11 cellular contexts compared by ENCODE assay signal in genomic region chr5:81187885-81188284, GRCh38. TPM values are rescaled to one million over a fixed set of nuclear protein-coding genes. Genes with fewer than 3 reads are reported as not detected.
DNase-seq lines count a peak whose midpoint lies in the region; ATAC-seq, FAIRE-seq and TF ChIP-seq lines count a peak whose summit lies in the region.
"Had no signal": no experiment of that assay in that cellular context is flagged by ENCODE, and none has a peak within 500 bp of the region (broad histone marks: within the 10 kb centered on the region; RNA-seq: fewer than 3 reads in every experiment).

No MANE protein-coding gene starts in this region.

- in situ Hi-C loops in K562 (cut with MboI) = loop anchor here (25.0 kb wide), 1 partner anchor 1076 kb away; no protein-coding TSS in a partner anchor

- peaks cover 6% of the 10 kb centered on the region; the same call in 1 of the 2 replicates for H3K4me1 ChIP-seq in MM.1S (ENCODE audit: low read length)
- no peaks in the 10 kb centered on the region for H3K4me1 ChIP-seq in K562 (replicated peaks in 1 of 2; ENCODE audit: control insufficient read depth in 2 of 2, insufficient read depth in 2 of 2, low read length in 2 of 2)
- peaks cover 0 to 3% of the 10 kb centered on the region in 2 donors for H3K4me1 ChIP-seq in thyroid gland

- CTCF ChIA-PET in K562 (lab: Yijun Ruan, JAX; ENCODE audit: low intra/inter-chr PET ratio) = no interaction called here

- intact Hi-C loops in K562 (cut with micrococcal nuclease) = no loop called here
- intact Hi-C loops in thyroid gland (cut with DNase I) = no loop called here

- peaks cover 24% of the 10 kb centered on the region for H3K4me1 Mint-ChIP-seq in activated naive CD8-positive, alpha-beta T cell treated with anti-CD3 and anti-CD28 coated beads, Interleukin-2, amount 10 ng/mL, durations not matched to agents 7 days and 5 days
- H3K4me1 Mint-ChIP-seq in activated naive CD8-positive, alpha-beta T cell treated with anti-CD3 and anti-CD28 coated beads, Interleukin-2, amount 50 U/mL, for 24 hours = peaks cover 6% of the 10 kb centered on the region

- POLR2A ChIA-PET in activated naive CD8-positive, alpha-beta T cell treated with anti-CD3 and anti-CD28 coated beads, Interleukin-2, amount 10 ng/mL, durations not matched to agents 7 days and 5 days (lab: Charles Lee) = no interaction called here
- POLR2A ChIA-PET in K562 (lab: Yijun Ruan, JAX) = no interaction called here

- TF ChIP-seq EP300 in K562 (IDR thresholded peaks at IDR 0.05; ENCODE audit: low read length) = no peak

- H3K27ac Mint-ChIP-seq in activated naive CD8-positive, alpha-beta T cell treated with anti-CD3 and anti-CD28 coated beads, Interleukin-2, amount 10 ng/mL, durations not matched to agents 7 days and 5 days = peak overlapping the region; percentile 88
- H3K27ac Mint-ChIP-seq in activated naive CD8-positive, alpha-beta T cell treated with anti-CD3 and anti-CD28 coated beads, Interleukin-2, amount 50 U/mL, for 24 hours = no peak overlapping the region

- H4K20me1 ChIP-seq in MM.1S (ENCODE audit: insufficient read depth, low read length) (no peaks in the 10 kb centered on the region), K562 (replicated peaks; ENCODE audit: control insufficient read depth, insufficient read depth, low read length) (no peaks in the 10 kb centered on the region)

- 1% methylated on average over 6 of the region's 6 CpGs for WGBS in K562 (ENCODE audit: insufficient coverage, low coverage, missing lambda C conversion rate)
- 28 to 29% methylated on average over 6 of the region's 6 CpGs for WGBS in thyroid gland, 2 donors

- no peaks in the 10 kb centered on the region for H3K9me1 ChIP-seq in K562 (ENCODE audit: control insufficient read depth, insufficient read depth, low read length)

- H3K79me2 ChIP-seq in MM.1S (ENCODE audit: low read length) = no peaks in the 10 kb centered on the region
- H3K79me2 ChIP-seq in K562 (ENCODE audit: control insufficient read depth, insufficient read depth, low read length) = no peaks in the 10 kb centered on the region

- H3K4me3 ChIP-seq in MM.1S (ENCODE audit: low read length) (peak overlapping the region; percentile 18; the same call in 1 of the 2 replicates), K562 (no peak overlapping the region), thyroid gland (replicated peaks in 1 of 3) (no peak overlapping the region)

- BruUV-seq in K562 (replicated peaks; lab: Mats Ljungman, UMichigan) = no TSS peak

- TF ChIP-seq POLR2A in K562 (conservative IDR thresholded peaks at IDR 0.05) (no peak), thyroid gland (IDR thresholded peaks at IDR 0.05) (no peak)

- H3K27me3 ChIP-seq in MM.1S (replicated peaks; ENCODE audit: insufficient read depth, low read length) (no peaks in the 10 kb centered on the region), K562 (ENCODE audit: control insufficient read depth in 2 of 2, insufficient read depth in 2 of 2, low read length in 2 of 2) (peaks cover 37 to 70% of the 10 kb centered on the region in 2 experiments), thyroid gland (no peaks in the 10 kb centered on the region)

- H3K27ac ChIP-seq in MM.1S (ENCODE audit: low read length) = no peak overlapping the region
- H3K27ac ChIP-seq in K562 (ENCODE audit: extremely low read depth, low read depth, low read length) = no peak overlapping the region
- peak overlapping the region in 1 of 3 donors; percentile 40 for H3K27ac ChIP-seq in thyroid gland

- no peaks in the 10 kb centered on the region for H3K9me2 ChIP-seq in MM.1S (replicated peaks; ENCODE audit: insufficient read depth, low read length)

- DNase-seq in activated naive CD8-positive, alpha-beta T cell treated with anti-CD3 and anti-CD28 coated beads, Interleukin-2, amount 10 ng/mL, durations not matched to agents 7 days and 5 days = no peak
- no peak for DNase-seq in activated naive CD8-positive, alpha-beta T cell treated with anti-CD3 and anti-CD28 coated beads, Interleukin-2, amount 50 U/mL, for 24 hours
- DNase-seq in MM.1S = peak; percentile 23
- DNase-seq in K562 (ENCODE audit: extremely low read depth in 1 of 4, low spot score in 3 of 4) = no peak
- DNase-seq in thyroid gland = peak; percentile 32 to 72
- DNase-seq in NCI-H82 treated with DMSO at 0.1 percent for 48 hours (lab: John Stamatoyannopoulos, UW; ENCODE audit: unreplicated experiment) = no peak
- DNase-seq in SIG-M5 (lab: John Stamatoyannopoulos, UW) = no peak
- DNase-seq: activated gamma-delta T cell; effector memory CD4-positive, alpha-beta T cell had no signal

- H3K4me3 Mint-ChIP-seq in activated naive CD8-positive, alpha-beta T cell treated with anti-CD3 and anti-CD28 coated beads, Interleukin-2, amount 10 ng/mL, durations not matched to agents 7 days and 5 days = peak overlapping the region; percentile 61
- no peak overlapping the region for H3K4me3 Mint-ChIP-seq in activated naive CD8-positive, alpha-beta T cell treated with anti-CD3 and anti-CD28 coated beads, Interleukin-2, amount 50 U/mL, for 24 hours

- H3K9ac ChIP-seq in MM.1S (ENCODE audit: low read length) (peak overlapping the region; percentile 28; the same call in 1 of the 2 replicates), K562 (ENCODE audit: insufficient read depth in 1 of 2, low read depth in 2 of 2, low read length in 2 of 2) (no peak overlapping the region)

- FAIRE-seq in K562 (lab: Jason Lieb, UNC) = no peak

- H3K9me3 ChIP-seq in MM.1S (replicated peaks; ENCODE audit: insufficient read depth, low read length) (no peaks in the 10 kb centered on the region), K562 (replicated peaks; ENCODE audit: control insufficient read depth, insufficient read depth, low read depth, low read length) (no peaks in the 10 kb centered on the region), thyroid gland (no peaks in the 10 kb centered on the region)

- H3F3A ChIP-seq in MM.1S (ENCODE audit: insufficient read depth, low read length) = no peaks in the 10 kb centered on the region

- TF ChIP-seq RAD21 in K562 (CRISPR knock-in tag; conservative IDR thresholded peaks at IDR 0.05 in 1 of 2, IDR thresholded peaks at IDR 0.05 in 1 of 2) = no peak

- peak; percentile 30 for ATAC-seq in activated naive CD8-positive, alpha-beta T cell treated with anti-CD3 and anti-CD28 coated beads, Interleukin-2, amount 10 ng/mL, durations not matched to agents 7 days and 5 days (ENCODE audit: low read depth)
- no peak for ATAC-seq in activated naive CD8-positive, alpha-beta T cell treated with anti-CD3 and anti-CD28 coated beads, Interleukin-2, amount 50 U/mL, for 24 hours
- ATAC-seq in K562 (peak; percentile 31; the same call in 1 of the 3 replicates), HG02840 (IDR thresholded peaks at IDR 0.05; ENCODE audit: low FRiP score, unreplicated experiment) (no peak)

- peaks cover 4% of the 10 kb centered on the region for H3K36me3 Mint-ChIP-seq in activated naive CD8-positive, alpha-beta T cell treated with anti-CD3 and anti-CD28 coated beads, Interleukin-2, amount 10 ng/mL, durations not matched to agents 7 days and 5 days
- no peaks in the 10 kb centered on the region for H3K36me3 Mint-ChIP-seq in activated naive CD8-positive, alpha-beta T cell treated with anti-CD3 and anti-CD28 coated beads, Interleukin-2, amount 50 U/mL, for 24 hours (ENCODE audit: low read depth)

- TF ChIP-seq CTCF in MM.1S (IDR thresholded peaks at IDR 0.05; ENCODE audit: low read length) = no peak
- no peak for TF ChIP-seq CTCF in K562 (IDR thresholded peaks at IDR 0.05 in 2 of 3, conservative IDR thresholded peaks at IDR 0.05 in 1 of 3; ENCODE audit: insufficient read depth in 2 of 3, low read depth in 1 of 3, low read length in 3 of 3)
- no peak for TF ChIP-seq CTCF in thyroid gland (IDR thresholded peaks at IDR 0.05)

- H2AFZ ChIP-seq in MM.1S (ENCODE audit: low read length) (peak overlapping the region; percentile 83), K562 (ENCODE audit: low read depth, low read length) (no peak overlapping the region)

- no peaks in the 10 kb centered on the region for H3K36me3 ChIP-seq in MM.1S (replicated peaks; ENCODE audit: insufficient read depth, low read length)
- H3K36me3 ChIP-seq in K562 (ENCODE audit: control insufficient read depth, insufficient read depth, low read length) = no peaks in the 10 kb centered on the region
- H3K36me3 ChIP-seq in thyroid gland = no peaks in the 10 kb centered on the region

- no peaks in the 10 kb centered on the region for H3K9me3 Mint-ChIP-seq in activated naive CD8-positive, alpha-beta T cell treated with anti-CD3 and anti-CD28 coated beads, Interleukin-2, amount 10 ng/mL, durations not matched to agents 7 days and 5 days
- H3K9me3 Mint-ChIP-seq in activated naive CD8-positive, alpha-beta T cell treated with anti-CD3 and anti-CD28 coated beads, Interleukin-2, amount 50 U/mL, for 24 hours = no peaks in the 10 kb centered on the region

- H3K27me3 Mint-ChIP-seq in activated naive CD8-positive, alpha-beta T cell treated with anti-CD3 and anti-CD28 coated beads, Interleukin-2, amount 10 ng/mL, durations not matched to agents 7 days and 5 days = no peaks in the 10 kb centered on the region
- H3K27me3 Mint-ChIP-seq in activated naive CD8-positive, alpha-beta T cell treated with anti-CD3 and anti-CD28 coated beads, Interleukin-2, amount 50 U/mL, for 24 hours = no peaks in the 10 kb centered on the region

- H3K4me2 ChIP-seq in MM.1S (ENCODE audit: low read depth, low read length) (peak overlapping the region; percentile 65), K562 (ENCODE audit: insufficient read depth, low read length) (no peak overlapping the region)

RNA-seq across cellular contexts. Expression of gene CKMT2, which starts 45.2 kb away (rescaled TPM):
- not detected for total RNA-seq in activated naive CD8-positive, alpha-beta T cell treated with anti-CD3 and anti-CD28 coated beads, Interleukin-2, amount 10 ng/mL, durations not matched to agents 7 days and 5 days
- not detected in 2 replicates for total RNA-seq in K562 (2011; cell fraction: chromatin; rRNA removed; ENCODE audit: low replicate concordance)
- total RNA-seq in K562 (2011; cell fraction: nucleolus; rRNA removed) = not detected in 2 replicates
- total RNA-seq in K562 (2011; cell fraction: nucleoplasm; rRNA removed) = not detected in 2 replicates
- not detected in 2 replicates for total RNA-seq in K562 (2014; rRNA removed)
- total RNA-seq in K562 (2014; rRNA removed; fragmentation: Illumina TruSeq; extraction: Trizol) = not detected in 2 replicates
- total RNA-seq in K562 (2015; rRNA removed; fragmentation: Illumina TruSeq; extraction: Trizol) = not detected in 2 replicates
- total RNA-seq in K562 (2021) = not detected in 2 replicates
- not detected in 2 replicates for polyA plus RNA-seq in K562 (2011; rRNA removed)
- polyA plus RNA-seq in K562 (2011; cell fraction: cytosol; rRNA removed) = 0.04 TPM in 1 of 2 replicates, not detected in the other
- not detected in 2 replicates for polyA plus RNA-seq in K562 (2011; cell fraction: nucleus; rRNA removed)
- not detected in 2 replicates for polyA plus RNA-seq in K562 (2012)
- polyA plus RNA-seq in K562 (2014; fragmentation: Illumina TruSeq; extraction: Trizol) = not detected in 2 replicates
- under 1 TPM in 1 of 2 experiments, not detected in 1; 0.03 TPM for polyA plus RNA-seq in K562 (2014; fragmentation: Nextera tagmentation; extraction: Ambion mirVana)
- not detected in 2 replicates for polyA plus RNA-seq in K562 (2014; rRNA removed)
- not detected in 2 replicates for polyA minus RNA-seq in K562 (2011; rRNA and poly(A)+ RNA removed)
- polyA minus RNA-seq in K562 (2011; cell fraction: cytosol; rRNA and poly(A)+ RNA removed) = not detected in 2 replicates
- polyA minus RNA-seq in K562 (2011; cell fraction: nucleus; rRNA and poly(A)+ RNA removed) = not detected in 2 replicates
- total RNA-seq in thyroid gland = 10 to 100 TPM in 2 of 4 donors, 1 to 10 TPM in 2; 1.7 to 24.4 (median 16.1) TPM
- total RNA-seq: LHCN-M2 had no signal

Comparison
In these comparisons a context has a peak if more than half of its experiments do, and no peak if none do; other contexts are left out.
1. ATAC-seq: peak in activated naive CD8-positive, alpha-beta T cell treated with anti-CD3 and anti-CD28 coated beads, Interleukin-2, amount 10 ng/mL, durations not matched to agents 7 days and 5 days (single experiment) and K562 (single experiment); none in activated naive CD8-positive, alpha-beta T cell treated with anti-CD3 and anti-CD28 coated beads, Interleukin-2, amount 50 U/mL, for 24 hours (single experiment) and HG02840 (single experiment).
2. DNase-seq: peak in MM.1S (single experiment) and thyroid gland (2 of 2); none in activated naive CD8-positive, alpha-beta T cell treated with anti-CD3 and anti-CD28 coated beads, Interleukin-2, amount 10 ng/mL, durations not matched to agents 7 days and 5 days (single experiment), activated naive CD8-positive, alpha-beta T cell treated with anti-CD3 and anti-CD28 coated beads, Interleukin-2, amount 50 U/mL, for 24 hours (single experiment), K562 (0 of 4), NCI-H82 treated with DMSO at 0.1 percent for 48 hours (single experiment) and SIG-M5 (single experiment).